ENCODE assay signal across 28 cellular contexts in the genomic region with DNA sequence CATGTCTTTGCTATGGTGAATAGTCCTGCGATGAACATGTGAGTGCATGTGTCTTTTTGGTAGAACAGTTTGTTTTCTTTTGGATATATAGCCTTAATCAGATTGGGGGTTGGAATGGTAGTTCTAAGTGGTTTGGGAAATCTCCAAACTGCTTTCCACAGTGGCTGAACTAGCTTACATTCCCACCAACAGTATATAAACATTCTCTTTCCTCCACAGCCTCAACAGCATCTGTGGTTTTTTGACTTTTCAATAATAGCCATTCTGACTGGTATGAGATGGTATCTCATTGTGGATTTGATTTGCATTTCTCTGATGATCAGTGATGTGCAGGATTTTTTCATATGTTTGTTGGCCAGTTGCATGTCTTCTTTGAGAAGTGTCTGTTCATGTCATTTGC.
A peak's percentile ranks its signal among the peaks of the same experiment; 100 is the strongest.
DNase-seq lines count a peak whose midpoint lies in the region; ATAC-seq and TF ChIP-seq lines count a peak whose summit lies in the region.
"Had no signal": no experiment of that assay in that cellular context is flagged by ENCODE, and none has a peak within 500 bp of the region (broad histone marks: within the 10 kb centered on the region; RNA-seq: fewer than 3 reads in every experiment).

No MANE protein-coding gene starts in this region.

- intact Hi-C loops in lower leg skin (cut with DNase I; ENCODE audit: low total_unique reads), result no loop called here

- DNase-seq in AG10803 (ENCODE audit: low read depth) (peak; percentile 45), HS-27A (ENCODE audit: low read depth) (peak; percentile 15), astrocyte of the hippocampus (ENCODE audit: low read depth, low spot score) (peak; percentile 61), fibroblast of the aortic adventitia (ENCODE audit: low read depth) (peak; percentile 27), NCI-H1105 (lab: John Stamatoyannopoulos, UW) (no peak), putamen (ENCODE audit: low spot score) (no peak), lower leg skin (ENCODE audit: low spot score in 2 of 2) (no peak)
- DNase-seq: activated CD4-positive, alpha-beta T cell treated with anti-CD3 and anti-CD28 coated beads, Interleukin-2, amount 50 U/mL, for 4 hours; activated naive CD4-positive, alpha-beta T cell; activated naive CD8-positive, alpha-beta T cell treated with anti-CD3 and anti-CD28 coated beads, Interleukin-2, amount 50 U/mL, for 24 hours; activated T-cell treated with anti-CD3 and anti-CD28 coated beads, Interleukin-2, amount 50 U/mL, for 72 hours; BE2C; CD8-positive, alpha-beta memory T cell; glutamatergic neuron; mesendoderm; NCI-H1436; NCI-H2081; NCI-H526; NK-92 treated with Interleukin-12 subunit alpha and Interleukin-12 subunit beta, amount 100 ng/mL, for 24 hours; pancreas; stimulated activated CD4-positive, alpha-beta T cell treated with anti-CD3 and anti-CD28 coated beads, Interleukin-1b, Interleukin-23, amount 100 ng/mL, for 48 hours; stimulated activated naive CD8-positive, alpha-beta T cell treated with anti-CD3 and anti-CD28 coated beads, Interleukin-15, amount 100 ng/mL, for 72 hours had no signal

- H3K4me3 ChIP-seq in AG10803 (ENCODE audit: low read length) (no peak overlapping the region), fibroblast of the aortic adventitia (ENCODE audit: low read depth, low read length) (no peak overlapping the region), lower leg skin (ENCODE audit: low read depth, poor library complexity, severe bottlenecking) (no peak overlapping the region)
- H3K4me3 ChIP-seq: A549, K562, pancreas, smooth muscle cell, thoracic aorta had no signal

- no peak for TF ChIP-seq CTCF in AG10803 (conservative IDR thresholded peaks at IDR 0.05; ENCODE audit: low read length)
- no peak for TF ChIP-seq CTCF in fibroblast of the aortic adventitia (IDR thresholded peaks at IDR 0.05; ENCODE audit: insufficient read depth, low read length)
- TF ChIP-seq CTCF in lower leg skin (IDR thresholded peaks at IDR 0.05), result no peak

- TF ChIP-seq POLR2A in lower leg skin (IDR thresholded peaks at IDR 0.05), result no peak

- 97 to 100% methylated on average over 1 of the region's 1 CpG for WGBS in lower leg skin, 2 donors

- ATAC-seq in HG03025 (IDR thresholded peaks at IDR 0.05; ENCODE audit: low FRiP score, unreplicated experiment), result no peak
- ATAC-seq: A549; activated CD4-positive, CD25-positive, alpha-beta regulatory T cell treated with anti-CD3 and anti-CD28 coated beads, Interleukin-2, amount 50 U/mL, for 24 hours; activated naive CD8-positive, alpha-beta T cell treated with anti-CD3 and anti-CD28 coated beads, Interleukin-2, amount 50 U/mL, for 24 hours; activated T-cell treated with anti-CD3 and anti-CD28 coated beads, Interleukin-2, amount 50 U/mL, for 72 hours; K562; pancreas; stimulated activated naive CD8-positive, alpha-beta T cell treated with anti-CD3 and anti-CD28 coated beads, Interleukin-15, amount 100 ng/mL, for 72 hours had no signal

Comparison
In these comparisons a context has a peak if more than half of its experiments do, and no peak if none do; other contexts are left out.
1. DNase-seq: peak in AG10803 (single experiment), HS-27A (single experiment), astrocyte of the hippocampus (single experiment) and fibroblast of the aortic adventitia (single experiment); none in NCI-H1105 (single experiment), putamen (single experiment) and lower leg skin (0 of 2).